In the genomic region with DNA sequence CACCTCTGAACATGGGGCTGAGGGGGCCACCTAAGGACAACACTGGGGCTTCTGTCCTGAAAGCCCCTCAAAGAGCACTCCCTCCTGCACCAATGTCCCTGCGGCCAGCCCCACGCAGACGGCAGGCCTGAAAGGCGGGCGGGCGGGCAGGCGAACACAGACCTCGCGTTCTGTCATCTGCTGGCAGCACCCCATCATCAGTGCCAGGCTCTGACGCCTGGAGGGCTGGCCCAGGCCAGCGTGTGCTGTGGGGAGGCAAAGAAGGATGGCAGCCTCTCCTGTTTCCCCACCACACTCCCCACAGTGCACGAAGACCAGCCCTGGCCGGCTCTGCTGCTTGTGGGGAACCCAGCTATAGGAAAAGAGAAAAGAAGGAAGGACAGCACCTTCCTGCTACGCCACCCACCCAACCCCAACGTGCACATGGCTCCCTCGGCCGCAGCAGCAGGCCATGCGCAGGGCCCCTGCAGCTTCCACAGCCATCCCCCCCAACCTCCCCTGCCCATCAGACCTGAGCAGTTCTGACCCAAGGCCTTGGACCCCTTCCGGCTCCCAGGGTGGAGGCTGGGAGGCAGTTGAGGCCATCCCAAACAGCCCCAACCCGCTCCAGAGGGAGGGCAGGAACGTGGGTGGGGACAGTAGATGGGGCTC, we compare ENCODE assay signal across 14 cellular contexts. TPM values are rescaled to one million over a fixed set of nuclear protein-coding genes. Genes with fewer than 3 reads are reported as not detected.
DNase-seq lines count a peak whose midpoint lies in the region; TF ChIP-seq lines count a peak whose summit lies in the region.
"Had no signal": no experiment of that assay in that cellular context is flagged by ENCODE, and none has a peak within 500 bp of the region (broad histone marks: within the 10 kb centered on the region; RNA-seq: fewer than 3 reads in every experiment).

No MANE protein-coding gene starts in this region.

- no peak for TF ChIP-seq CTCF in Caco-2 (IDR thresholded peaks at IDR 0.05; ENCODE audit: insufficient read depth in 1 of 2, low read depth in 1 of 2, low read length in 1 of 2, severe bottlenecking in 1 of 2, unreplicated experiment in 1 of 2)
- TF ChIP-seq CTCF in dorsolateral prefrontal cortex (IDR thresholded peaks at IDR 0.05 in 54 of 56, conservative IDR thresholded peaks at IDR 0.05 in 2 of 56; ENCODE audit: low read depth in 1 of 56, partially characterized antibody in 56 of 56): peak in 5 of 56 donors; percentile 7 to 27 (median 10)

- no peaks in the 10 kb centered on the region for H3K9me3 Mint-ChIP-seq in Caco-2 (ENCODE audit: unreplicated experiment)

- H3K36me3 Mint-ChIP-seq in Caco-2 (ENCODE audit: insufficient read depth, unreplicated experiment): peaks cover 4% of the 10 kb centered on the region

- BruUV-seq in Caco-2 (replicated peaks; lab: Mats Ljungman, UMichigan): no TSS peak

- no peak overlapping the region for H3K4me3 Mint-ChIP-seq in Caco-2 (ENCODE audit: unreplicated experiment)

- intact Hi-C loops in Caco-2 (cut with micrococcal nuclease; ENCODE audit: unreplicated experiment): no loop called here
- intact Hi-C loops in dorsolateral prefrontal cortex (cut with DNase I): loop anchor here in 1 of 2 donors (5.0 to 10.0 kb wide), 3 partner anchors 36 to 197 kb away; partner anchors contain the start of genes LMF2, MAPK11, NCAPH2 and PPP6R2

- no peaks in the 10 kb centered on the region for H3K27me3 ChIP-seq in Caco-2 (replicated peaks; ENCODE audit: control insufficient read depth, insufficient read depth, low read length)
- peaks cover 5% of the 10 kb centered on the region for H3K27me3 ChIP-seq in NT2/D1 (ENCODE audit: insufficient read depth, insufficient read length)
- no peaks in the 10 kb centered on the region for H3K27me3 ChIP-seq in dorsolateral prefrontal cortex
- H3K27me3 ChIP-seq: MG63 had no signal

- H3K9me3 ChIP-seq in Caco-2 (no peaks in the 10 kb centered on the region), NT2/D1 (ENCODE audit: insufficient read depth, low read length) (no peaks in the 10 kb centered on the region)
- H3K9me3 ChIP-seq: MG63, SK-N-SH had no signal

- H3K4me1 ChIP-seq in Caco-2: peaks cover 41% of the 10 kb centered on the region
- peaks cover 13% of the 10 kb centered on the region for H3K4me1 ChIP-seq in NT2/D1 (ENCODE audit: insufficient read depth, insufficient read length)

- POLR2A ChIA-PET in Caco-2 (lab: Charles Lee): no interaction called here

- H3K27me3 Mint-ChIP-seq in Caco-2 (ENCODE audit: insufficient read depth, unreplicated experiment): no peaks in the 10 kb centered on the region

- peak overlapping the region; percentile 20 to 95 (median 85) for H3K27ac ChIP-seq in dorsolateral prefrontal cortex

- peaks cover 18% of the 10 kb centered on the region for H3K4me1 Mint-ChIP-seq in Caco-2 (ENCODE audit: low read depth, unreplicated experiment)

- CTCF ChIA-PET in Caco-2 (lab: Charles Lee): no interaction called here

- H3K4me3 ChIP-seq in Caco-2 (ENCODE audit: low read depth, low read length): no peak overlapping the region
- no peak overlapping the region for H3K4me3 ChIP-seq in NT2/D1 (ENCODE audit: insufficient read length, low read depth)
- H3K4me3 ChIP-seq in dorsolateral prefrontal cortex: peak overlapping the region in 40 of 59 donors; percentile 0 to 49 (median 18)
- H3K4me3 ChIP-seq: MG63 had no signal

- DNase-seq in Caco-2 (no peak), NT2/D1 (ENCODE audit: low read depth, low spot score) (no peak), dorsolateral prefrontal cortex (peak; percentile 59 to 84 (median 76)), pons (ENCODE audit: low spot score) (peak; percentile 80), iPS-NIHi7 (ENCODE audit: extremely low spot score) (no peak), OCI-M2 (lab: John Stamatoyannopoulos, UW; ENCODE audit: unreplicated experiment) (no peak), DMS114 treated with DMSO at 0.1 percent for 48 hours (lab: John Stamatoyannopoulos, UW; ENCODE audit: unreplicated experiment) (no peak)
- DNase-seq in activated CD8-positive, alpha-beta memory T cell treated with anti-CD3 and anti-CD28 coated beads, Interleukin-2, amount 50 U/mL, for 48 hours: no peak
- DNase-seq: DMS53; MG63; NCI-H446 treated with DMSO at 0.1 percent for 48 hours; SK-N-SH; stimulated activated CD4-positive, alpha-beta T cell treated with anti-CD3 and anti-CD28 coated beads, Interleukin-1b, Interleukin-23, amount 100 ng/mL, for 48 hours had no signal

- peak overlapping the region; percentile 22 for H3K27ac Mint-ChIP-seq in Caco-2 (ENCODE audit: unreplicated experiment)

- H3K36me3 ChIP-seq in Caco-2 (ENCODE audit: control insufficient read depth, insufficient read depth, low read length) (peaks cover 8% of the 10 kb centered on the region), NT2/D1 (ENCODE audit: insufficient read depth, insufficient read length, low read length) (peaks cover 36% of the 10 kb centered on the region)

- peak overlapping the region; percentile 32 for H3K9ac ChIP-seq in NT2/D1 (ENCODE audit: insufficient read length, low read depth)
- H3K9ac ChIP-seq: SK-N-SH had no signal

RNA-seq across cellular contexts. Expression of gene SBF1, which starts 3.5 kb away (rescaled TPM):
- total RNA-seq in Caco-2 (2022) (77.8 and 82.8 TPM in 2 replicates), dorsolateral prefrontal cortex (100 to 1,000 TPM; 163 to 302 (median 210) TPM)

RNA-seq across cellular contexts. Expression of gene ADM2, which starts 10.0 kb away (rescaled TPM):
- total RNA-seq in Caco-2 (2022) (28.8 and 30.5 TPM in 2 replicates), dorsolateral prefrontal cortex (1 to 10 TPM in 1 of 120 experiments, under 1 TPM in 16, not detected in 103; 0.11 to 1.2 (median 0.16) TPM)

RNA-seq across cellular contexts. Expression of gene MIOX, which starts 15.3 kb away (rescaled TPM):
- total RNA-seq in Caco-2 (2022) (0.32 TPM in 1 of 2 replicates, not detected in the other), dorsolateral prefrontal cortex (under 1 TPM in 1 of 120 experiments, not detected in 119; 0.46 TPM)
- total RNA-seq: urinary bladder had no signal

RNA-seq across cellular contexts. Expression of gene LMF2, which starts 36.2 kb away (rescaled TPM):
- total RNA-seq in Caco-2 (2022) (68.8 and 77.1 TPM in 2 replicates), dorsolateral prefrontal cortex (10 to 100 TPM; 32.4 to 63.2 (median 43.6) TPM)

RNA-seq across cellular contexts. Expression of gene NCAPH2, which starts 36.7 kb away (rescaled TPM):
- total RNA-seq in Caco-2 (2022) (84.3 and 88.9 TPM in 2 replicates), dorsolateral prefrontal cortex (10 to 100 TPM; 47.2 to 83.2 (median 61.5) TPM)

Comparison
In these comparisons a context has a peak if more than half of its experiments do, and no peak if none do; other contexts are left out.
1. DNase-seq: peak in dorsolateral prefrontal cortex (10 of 10) and pons (single experiment); none in Caco-2 (0 of 2), NT2/D1 (single experiment), iPS-NIHi7 (single experiment), OCI-M2 (single experiment), activated CD8-positive, alpha-beta memory T cell treated with anti-CD3 and anti-CD28 coated beads, Interleukin-2, amount 50 U/mL, for 48 hours (single experiment) and DMS114 treated with DMSO at 0.1 percent for 48 hours (single experiment).
2. H3K4me3 ChIP-seq: peak in dorsolateral prefrontal cortex (40 of 59); none in Caco-2 (single experiment) and NT2/D1 (single experiment).
3. RNA of gene ADM2, which starts 10.0 kb away (total RNA-seq): 28.8 to 30.5 TPM in Caco-2; 0.11 to 1.2 TPM in dorsolateral prefrontal cortex; every median in the first group is over 10 times any median in the second.